Comparison of ENCODE assay signal across 21 cellular contexts in the genomic region with DNA sequence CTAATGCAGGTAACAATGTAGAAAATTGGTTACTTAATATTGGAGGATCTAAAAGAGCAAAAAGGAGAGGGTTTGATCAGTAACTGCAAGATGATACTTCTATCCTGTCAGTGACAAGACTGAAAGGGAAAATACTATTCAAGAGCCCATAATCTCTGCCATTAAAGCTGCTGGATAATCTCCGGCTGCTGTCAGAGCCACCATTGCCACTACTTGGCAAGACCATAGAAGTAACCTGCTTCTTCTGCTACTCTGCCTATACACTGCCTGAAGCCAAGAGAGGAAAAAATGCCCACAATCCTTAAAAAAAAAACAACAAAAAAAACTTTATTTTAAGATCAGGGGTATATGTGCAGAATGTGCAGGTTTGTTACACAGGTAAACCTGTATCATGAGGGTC.
"Had no signal": no experiment of that assay in that cellular context is flagged by ENCODE, and none has a peak within 500 bp of the region (broad histone marks: within the 10 kb centered on the region; RNA-seq: fewer than 3 reads in every experiment).

No MANE protein-coding gene starts in this region.

- H3K4me3 ChIP-seq: esophagus squamous epithelium, heart right ventricle, right lobe of liver, thoracic aorta, tibial nerve, vagina had no signal

- H3K36me3 ChIP-seq: esophagus squamous epithelium, heart right ventricle, left lung, neutrophil, right lobe of liver, thoracic aorta, tibial nerve, vagina had no signal

- H3K9me3 ChIP-seq: esophagus squamous epithelium, neutrophil, right lobe of liver, thoracic aorta, tibial nerve, vagina had no signal

- ATAC-seq: effector memory CD8-positive, alpha-beta T cell; heart right ventricle; left lung; natural killer cell; right lobe of liver; stimulated activated naive B cell treated with anti-CD40 and anti-IgM and Interleukin-4, amounts not matched to agents 10 μg/mL and 1 μg/mL and 100 μg/mL, for 72 hours had no signal

- H3K27ac ChIP-seq: esophagus squamous epithelium, heart right ventricle, neutrophil, parathyroid adenoma, right lobe of liver, thoracic aorta, tibial nerve, vagina had no signal

- H3K4me1 ChIP-seq: heart right ventricle, left lung, parathyroid adenoma, right lobe of liver, tibial nerve, vagina had no signal

- H3K27me3 ChIP-seq: esophagus squamous epithelium, left lung, neutrophil, right lobe of liver, tibial nerve, vagina had no signal

- DNase-seq: cortex of kidney; effector memory CD8-positive, alpha-beta T cell; erythroblast; esophagus squamous epithelium; foreskin melanocyte; glutamatergic neuron; heart right ventricle; hippocampal formation; left cardiac atrium; left lung; natural killer cell; right lobe of liver; small intestine; stimulated activated CD4-positive, alpha-beta T cell treated with anti-CD3 and anti-CD28 coated beads, Interleukin-15, amount 100 ng/mL, for 24 hours; stimulated activated CD4-positive, alpha-beta T cell treated with anti-CD3 and anti-CD28 coated beads, Interleukin-2, amount 100 ng/mL, for 48 hours; stimulated activated naive B cell treated with anti-CD40 and anti-IgM and Interleukin-4, amounts not matched to agents 10 μg/mL and 1 μg/mL and 100 μg/mL, for 72 hours had no signal
